In the genomic region with DNA sequence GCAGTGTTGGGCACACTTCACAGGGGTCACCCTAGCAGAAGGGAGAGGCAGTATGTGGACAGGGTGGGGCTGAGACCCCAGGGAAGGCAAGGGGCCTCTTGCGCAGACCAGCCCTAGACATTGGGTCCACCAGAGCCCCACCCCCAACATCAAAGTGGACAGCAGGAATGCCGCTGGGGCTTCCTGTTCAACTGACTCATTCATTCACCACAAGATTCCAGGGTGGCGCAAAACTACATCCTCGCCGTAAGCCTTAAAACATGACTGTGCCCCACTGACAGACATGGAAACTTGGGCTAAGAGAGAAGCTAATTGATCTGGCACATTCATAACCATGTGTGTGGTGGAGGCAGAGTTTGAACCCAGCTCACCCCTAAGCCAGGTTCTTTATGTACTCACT, we compare ENCODE assay signal across 11 cellular contexts. TPM values are rescaled to one million over a fixed set of nuclear protein-coding genes. Genes with fewer than 3 reads are reported as not detected.
DNase-seq lines count a peak whose midpoint lies in the region; ATAC-seq and TF ChIP-seq lines count a peak whose summit lies in the region.
"Had no signal": no experiment of that assay in that cellular context is flagged by ENCODE, and none has a peak within 500 bp of the region (broad histone marks: within the 10 kb centered on the region; RNA-seq: fewer than 3 reads in every experiment).

No MANE protein-coding gene starts in this region.

- H3K79me1 ChIP-seq in H9 (ENCODE audit: insufficient read depth, low read depth, low read length, poor library complexity, severe bottlenecking) (no peaks in the 10 kb centered on the region), mesendoderm (ENCODE audit: low read length) (no peaks in the 10 kb centered on the region)

- peaks cover 17% of the 10 kb centered on the region for H3K36me3 ChIP-seq in skeletal muscle satellite cell (ENCODE audit: insufficient read depth, low read length)
- H3K36me3 ChIP-seq in mesendoderm (ENCODE audit: control insufficient read depth, insufficient read depth, low read length), result no peaks in the 10 kb centered on the region

- H3K27ac Mint-ChIP-seq in H9, result peak overlapping the region in 2 of 3 experiments; percentile 53 to 57; a peak in 3 of 7 replicates

- TF ChIP-seq CTCF in H9 (conservative IDR thresholded peaks at IDR 0.05) (no peak), fibroblast of the aortic adventitia (IDR thresholded peaks at IDR 0.05; ENCODE audit: insufficient read depth, low read length) (no peak)

- no peak overlapping the region for H3K4me2 ChIP-seq in H9 (ENCODE audit: insufficient read depth, insufficient read length, low read length)
- H3K4me2 ChIP-seq in skeletal muscle satellite cell (ENCODE audit: low read length), result peak overlapping the region; percentile 63
- H3K4me2 ChIP-seq in mesendoderm (ENCODE audit: low read length), result no peak overlapping the region

- H3K27ac ChIP-seq in H9 (ENCODE audit: insufficient read length, low read depth, low read length) (no peak overlapping the region), mesendoderm (ENCODE audit: low read depth, low read length) (no peak overlapping the region)

- no peaks in the 10 kb centered on the region for H3K9me3 ChIP-seq in H9 (ENCODE audit: control insufficient read depth, low read depth, low read length)
- H3K9me3 ChIP-seq in skeletal muscle satellite cell (replicated peaks; ENCODE audit: low read length), result no peaks in the 10 kb centered on the region

- H3K56ac ChIP-seq in H9 (ENCODE audit: insufficient read length, low read depth, low read length), result no peak overlapping the region
- no peak overlapping the region for H3K56ac ChIP-seq in mesendoderm (ENCODE audit: low read length)

- H2BK20ac ChIP-seq in H9 (ENCODE audit: low read depth, low read length, poor library complexity, severe bottlenecking), result no peak overlapping the region

- DNase-seq in H9 (no peak), SW 1271 (lab: John Stamatoyannopoulos, UW) (peak; percentile 65 to 74), fibroblast of the aortic adventitia (ENCODE audit: low read depth) (peak; percentile 93), mesendoderm (no peak)
- DNase-seq in activated CD4-positive, alpha-beta T cell treated with anti-CD3 and anti-CD28 coated beads for 1 hour, result no peak
- DNase-seq: amygdala, GF-D8, NCI-H2107 had no signal

- no peak overlapping the region for H4K5ac ChIP-seq in H9 (ENCODE audit: insufficient read length, low read depth, low read length)
- no peak overlapping the region for H4K5ac ChIP-seq in mesendoderm (ENCODE audit: low read length)

- H2BK15ac ChIP-seq in H9 (ENCODE audit: low read depth, low read length), result no peak overlapping the region
- no peak overlapping the region for H2BK15ac ChIP-seq in mesendoderm (replicated peaks; ENCODE audit: low read depth)

- no peaks in the 10 kb centered on the region for H3K9me3 Mint-ChIP-seq in H9

- no peak overlapping the region for H4K91ac ChIP-seq in H9 (ENCODE audit: insufficient read length, low read depth, low read length)

- H2AFZ ChIP-seq in H9 (ENCODE audit: low read length), result no peak overlapping the region

- H2BK120ac ChIP-seq in H9 (ENCODE audit: low read depth, low read length, poor library complexity, severe bottlenecking), result no peak overlapping the region
- no peak overlapping the region for H2BK120ac ChIP-seq in mesendoderm (ENCODE audit: low read depth, low read length)

- no peak overlapping the region for H3K4me3 Mint-ChIP-seq in H9

- no peak for ATAC-seq in HG02798 (IDR thresholded peaks at IDR 0.05; ENCODE audit: poor library complexity, unreplicated experiment)

- H3K9ac ChIP-seq in H9 (ENCODE audit: extremely low read depth, insufficient read length, low read length) (no peak overlapping the region), skeletal muscle satellite cell (ENCODE audit: low read depth, low read length) (peak overlapping the region; percentile 51), mesendoderm (ENCODE audit: low read length) (no peak overlapping the region)

- no peak overlapping the region for H2AK5ac ChIP-seq in H9 (ENCODE audit: insufficient read length, low read length)
- no peak overlapping the region for H2AK5ac ChIP-seq in mesendoderm (ENCODE audit: low read length)

- H3K27me3 Mint-ChIP-seq in H9 (ENCODE audit: low read depth), result no peaks in the 10 kb centered on the region

- H3K4me3 ChIP-seq in fibroblast of the aortic adventitia (ENCODE audit: low read depth, low read length) (no peak overlapping the region), skeletal muscle satellite cell (ENCODE audit: low read length) (peak overlapping the region; percentile 53), mesendoderm (ENCODE audit: low read length) (no peak overlapping the region)

- no peaks in the 10 kb centered on the region for H3K36me3 Mint-ChIP-seq in H9 (ENCODE audit: insufficient read depth in 1 of 3, low read depth in 3 of 3)

- H3K4me1 Mint-ChIP-seq in H9, result peaks cover 12 to 16% of the 10 kb centered on the region in 2 experiments

- no peaks in the 10 kb centered on the region for H3K23me2 ChIP-seq in H9 (ENCODE audit: insufficient read length, low read depth, low read length, poor library complexity, severe bottlenecking)

- H4K8ac ChIP-seq in H9 (replicated peaks; ENCODE audit: insufficient read length, low read depth, low read length) (no peak overlapping the region), mesendoderm (ENCODE audit: low read depth, low read length) (no peak overlapping the region)

- H3K27me3 ChIP-seq in H9 (ENCODE audit: insufficient read depth, low read length), result no peaks in the 10 kb centered on the region
- no peaks in the 10 kb centered on the region for H3K27me3 ChIP-seq in skeletal muscle satellite cell (ENCODE audit: control insufficient read depth, insufficient read depth, low read length)
- no peaks in the 10 kb centered on the region for H3K27me3 ChIP-seq in mesendoderm (ENCODE audit: insufficient read depth, low read length, poor library complexity)

- peaks cover 2% of the 10 kb centered on the region for H4K20me1 ChIP-seq in H9 (ENCODE audit: control insufficient read depth, insufficient read depth, insufficient read length)

- H3K4ac ChIP-seq in H9 (ENCODE audit: low read depth, low read length) (no peak overlapping the region), mesendoderm (ENCODE audit: low read depth, low read length) (no peak overlapping the region)

- no peak overlapping the region for H3K14ac ChIP-seq in H9 (ENCODE audit: insufficient read depth, low read length)

- no peak overlapping the region for H2BK12ac ChIP-seq in H9 (ENCODE audit: insufficient read length, low read depth, low read length)

- no peaks in the 10 kb centered on the region for H3K4me1 ChIP-seq in H9 (ENCODE audit: insufficient read depth, low read length)
- peaks cover 20% of the 10 kb centered on the region for H3K4me1 ChIP-seq in skeletal muscle satellite cell (ENCODE audit: control insufficient read depth, insufficient read depth, low read length)
- H3K4me1 ChIP-seq in mesendoderm (ENCODE audit: control insufficient read depth, low read depth, low read length), result no peaks in the 10 kb centered on the region

- H2BK5ac ChIP-seq in H9 (ENCODE audit: insufficient read length, low read length) (no peak overlapping the region), mesendoderm (ENCODE audit: low read length) (no peak overlapping the region)

- H3K23ac ChIP-seq in H9 (ENCODE audit: insufficient read length, low read depth, low read length), result no peak overlapping the region
- no peak overlapping the region for H3K23ac ChIP-seq in mesendoderm (ENCODE audit: low read length)

- no peak overlapping the region for H3K18ac ChIP-seq in H9 (ENCODE audit: insufficient read length, low read depth, low read length)
- H3K18ac ChIP-seq in mesendoderm (ENCODE audit: low read length), result no peak overlapping the region

- H3T11ph ChIP-seq in H9 (ENCODE audit: low read length), result no peak overlapping the region

- H3K79me2 ChIP-seq in H9 (ENCODE audit: insufficient read depth, low read length) (no peaks in the 10 kb centered on the region), mesendoderm (ENCODE audit: control insufficient read depth, insufficient read depth, low read length) (no peaks in the 10 kb centered on the region)

- no CpG with 5 or more reads among the region's 5 CpGs for WGBS in H9 (ENCODE audit: extremely low coverage, insufficient read length, low lambda C conversion rate)
- no CpG with 5 or more reads among the region's 5 CpGs for WGBS in mesendoderm (ENCODE audit: extremely low coverage, insufficient coverage, low lambda C conversion rate)

RNA-seq across cellular contexts. Expression of gene COL16A1, which starts 14.0 kb away (rescaled TPM):
- 6.2 and 6.5 TPM in 2 replicates for total RNA-seq in H9 (2021)
- 101 and 133 TPM in 2 replicates for total RNA-seq in fibroblast of the aortic adventitia (ENCODE audit: low replicate concordance)
- total RNA-seq in skeletal muscle satellite cell (2012; rRNA removed), result 33.4 and 50.2 TPM in 2 replicates
- polyA plus RNA-seq in mesendoderm (2013, experiment 1 of 2), result 3.3 TPM
- 3.5 TPM for polyA plus RNA-seq in mesendoderm (2013, experiment 2 of 2)
- total RNA-seq: activated CD8-positive, alpha-beta memory T cell treated with anti-CD3 and anti-CD28 coated beads for 36 hours had no signal

RNA-seq across cellular contexts. Expression of gene PEF1, which starts 45.1 kb away (rescaled TPM):
- total RNA-seq in H9 (2021) (40.3 and 43.3 TPM in 2 replicates), fibroblast of the aortic adventitia (ENCODE audit: low replicate concordance) (33.3 and 59.8 TPM in 2 replicates)
- total RNA-seq in skeletal muscle satellite cell (2012; rRNA removed), result 59.0 and 60.8 TPM in 2 replicates
- 48.7 TPM for polyA plus RNA-seq in mesendoderm (2013, experiment 1 of 2)
- polyA plus RNA-seq in mesendoderm (2013, experiment 2 of 2), result 49.2 TPM

Comparison
In these comparisons a context has a peak if more than half of its experiments do, and no peak if none do; other contexts are left out.
1. DNase-seq: peak in SW 1271 (2 of 2) and fibroblast of the aortic adventitia (single experiment); none in H9 (single experiment), mesendoderm (single experiment) and activated CD4-positive, alpha-beta T cell treated with anti-CD3 and anti-CD28 coated beads for 1 hour (single experiment).
2. RNA of gene COL16A1, which starts 14.0 kb away (total RNA-seq): 101 to 133 TPM in fibroblast of the aortic adventitia; 6.2 to 6.5 TPM in H9; every median in the first group is over 10 times any median in the second.